ENCODE assay signal across 28 cellular contexts in genomic region chr2:218970916-218971315, GRCh38. TPM values are rescaled to one million over a fixed set of nuclear protein-coding genes. Genes with fewer than 3 reads are reported as not detected.
"Had no signal": no experiment of that assay in that cellular context is flagged by ENCODE, and none has a peak within 500 bp of the region (broad histone marks: within the 10 kb centered on the region; RNA-seq: fewer than 3 reads in every experiment).

No MANE protein-coding gene starts in this region.

- H3K4me3 Mint-ChIP-seq: dendritic cell treated with granulocyte-macrophage colony-stimulating factor and Interleukin-4, amounts not matched to agents 40 ng/mL and 50 ng/mL, for 4 days; effector memory CD8-positive, alpha-beta T cell; mesothelial cell of epicardium; natural killer cell; neural crest cell; type B pancreatic cell had no signal

- ATAC-seq: effector memory CD8-positive, alpha-beta T cell; gastroesophageal sphincter; left colon; natural killer cell; right lobe of liver had no signal

- DNase-seq: effector memory CD8-positive, alpha-beta T cell; esophagus squamous epithelium; foreskin fibroblast; glutamatergic neuron; kidney; left colon; mammary epithelial cell; natural killer cell; nucleus accumbens; ovary; right lobe of liver; stimulated activated CD4-positive, alpha-beta T cell treated with anti-CD3 and anti-CD28 coated beads, Interleukin-12 subunit alpha, Interleukin-12 subunit beta, amount 100 ng/mL, for 4 hours; stimulated activated CD4-positive, alpha-beta T cell treated with anti-CD3 and anti-CD28 coated beads, Interleukin-2, amount 100 ng/mL, for 48 hours; stimulated activated naive CD4-positive, alpha-beta T cell treated with Interleukin-2 at 50 U/mL for 16 hours had no signal

- H3K4me1 ChIP-seq: esophagus squamous epithelium, gastroesophageal sphincter, prostate gland, right lobe of liver had no signal

- H3K4me1 Mint-ChIP-seq: mesothelial cell of epicardium, natural killer cell, neural crest cell had no signal

- H3K4me2 ChIP-seq: hepatocyte had no signal

- FAIRE-seq: urothelium cell line had no signal

- H3K36me3 ChIP-seq: esophagus squamous epithelium, gastroesophageal sphincter, ovary, prostate gland, right lobe of liver had no signal

- H3K36me3 Mint-ChIP-seq: mesothelial cell of epicardium, natural killer cell, type B pancreatic cell had no signal

- H3K9me3 ChIP-seq: esophagus squamous epithelium, gastroesophageal sphincter, ovary, prostate gland, right lobe of liver had no signal

- H3K4me3 ChIP-seq: esophagus squamous epithelium, gastroesophageal sphincter, hepatocyte, ovary, prostate gland, right lobe of liver, skin epidermis had no signal

- H3K9me3 Mint-ChIP-seq: dendritic cell treated with granulocyte-macrophage colony-stimulating factor and Interleukin-4, amounts not matched to agents 40 ng/mL and 50 ng/mL, for 4 days; effector memory CD8-positive, alpha-beta T cell; natural killer cell; neural crest cell; type B pancreatic cell had no signal

- H3K27me3 ChIP-seq: ovary, right lobe of liver had no signal

- H3K27ac ChIP-seq: esophagus squamous epithelium, gastroesophageal sphincter, hepatocyte, ovary, prostate gland, right lobe of liver, skin epidermis had no signal

- H3K27ac Mint-ChIP-seq: dendritic cell treated with granulocyte-macrophage colony-stimulating factor and Interleukin-4, amounts not matched to agents 40 ng/mL and 50 ng/mL, for 4 days; effector memory CD8-positive, alpha-beta T cell; mesothelial cell of epicardium; natural killer cell; type B pancreatic cell had no signal

RNA-seq across cellular contexts. Expression of gene CDK5R2, which starts 11.4 kb away (rescaled TPM):
- total RNA-seq: epithelial cell of proximal tubule, esophagus squamous epithelium, kidney, lower leg skin, natural killer cell, ovary, prostate gland, right lobe of liver had no signal
- polyA plus RNA-seq: hepatocyte, ovary had no signal

RNA-seq across cellular contexts. Expression of gene FEV, which starts 14.1 kb away (rescaled TPM):
- total RNA-seq: epithelial cell of proximal tubule, gastroesophageal sphincter, kidney, lower leg skin, mammary epithelial cell, mucosa of gallbladder, myocyte, natural killer cell, neural crest cell, renal cortical epithelial cell, right lobe of liver had no signal
- polyA plus RNA-seq: mammary epithelial cell, ovary had no signal

RNA-seq across cellular contexts. Expression of gene CRYBA2, which starts 22.3 kb away (rescaled TPM):
- total RNA-seq: epithelial cell of proximal tubule, esophagus squamous epithelium, gastroesophageal sphincter, kidney, lower leg skin, mammary epithelial cell, mesothelial cell of epicardium, mucosa of gallbladder, myocyte, natural killer cell, neural crest cell, ovary, renal cortical epithelial cell, right lobe of liver had no signal
- polyA plus RNA-seq: hepatocyte, ovary had no signal
